ENCODE assay signal across 8 cellular contexts in the genomic region with DNA sequence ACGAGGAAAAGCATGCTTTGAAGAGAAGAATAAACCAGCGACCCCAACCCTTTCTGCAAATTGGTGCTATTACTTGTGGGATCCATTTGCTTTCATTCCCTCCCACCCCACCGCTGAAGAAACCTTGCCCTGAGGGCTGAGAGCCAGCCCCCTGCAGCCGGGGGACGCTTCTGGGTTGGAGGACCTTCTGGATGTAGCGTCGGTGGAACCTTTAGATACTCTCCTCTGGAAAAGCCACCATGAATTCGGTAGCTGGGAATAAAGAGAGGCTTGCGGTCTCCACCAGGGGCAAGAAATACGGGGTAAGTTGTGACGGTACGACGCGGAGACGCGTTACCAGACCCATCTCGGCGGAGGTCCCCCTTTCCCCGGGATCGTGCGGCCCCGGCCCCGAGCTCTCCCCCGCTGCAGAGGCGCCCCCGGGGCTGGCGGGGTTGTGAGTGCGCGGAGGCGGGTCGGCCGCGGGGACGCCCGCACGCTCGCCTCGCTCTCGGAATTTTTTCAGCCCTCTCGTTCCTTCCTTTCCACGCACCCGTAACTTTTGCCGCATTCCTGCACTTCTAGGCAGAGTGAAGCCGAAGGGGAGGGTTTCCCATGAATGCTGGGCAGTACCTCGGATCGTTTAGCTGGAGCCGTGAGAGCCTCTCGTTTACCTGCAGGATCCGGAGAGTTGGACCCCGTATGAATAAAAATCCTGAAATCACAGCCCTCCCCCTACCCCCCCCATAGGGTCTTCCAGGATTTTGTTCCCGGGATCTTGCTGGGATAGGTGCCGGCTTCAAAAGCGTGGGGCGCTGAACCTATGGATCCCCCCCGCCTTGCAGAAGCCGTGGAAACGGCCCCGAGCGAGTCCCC. TPM values are rescaled to one million over a fixed set of nuclear protein-coding genes. Genes with fewer than 3 reads are reported as not detected.
A peak's percentile ranks its signal among the peaks of the same experiment; 100 is the strongest.
DNase-seq lines count a peak whose midpoint lies in the region; ATAC-seq and TF ChIP-seq lines count a peak whose summit lies in the region.

No MANE protein-coding gene starts in this region.

- no peaks in the 10 kb centered on the region for H3K9me2 ChIP-seq in HCT116 (ENCODE audit: insufficient read depth)
- no peaks in the 10 kb centered on the region for H3K9me2 ChIP-seq in SK-N-SH

- RAD21 ChIA-PET in HCT116 (lab: Charles Lee; ENCODE audit: low non-redundant PET in 1 of 2, low total read pairs in 2 of 2, uncharacterized antibody in 2 of 2, unreplicated experiment in 2 of 2), result no interaction called here

- peaks cover 7 to 40% of the 10 kb centered on the region in 2 experiments; a peak in 3 of 4 replicates for H3K4me1 ChIP-seq in HCT116 (ENCODE audit: control insufficient read depth in 1 of 2, insufficient read depth in 2 of 2, low read length in 2 of 2)
- peaks cover 0 to 36% of the 10 kb centered on the region in 2 experiments; a peak in 2 of 4 replicates for H3K4me1 ChIP-seq in SK-N-SH (ENCODE audit: control insufficient read depth in 1 of 2, insufficient read depth in 2 of 2, low read depth in 1 of 2, low read length in 1 of 2)

- WGBS in SK-N-SH (ENCODE audit: low lambda C conversion rate), result under 1% methylated on average over 37 of the region's 59 CpGs

- intact Hi-C loops in CD4-positive, alpha-beta T cell (cut with DNase I, micrococcal nuclease), result loop anchor here (5.0 to 10.0 kb wide), 4 partner anchors 959 to 1597 kb away; no protein-coding TSS in a partner anchor
- intact Hi-C loops in HCT116 (cut with micrococcal nuclease), result loop anchor here (1.0 to 10.0 kb wide), 3 partner anchors 226 to 1129 kb away; no protein-coding TSS in a partner anchor

- no peaks in the 10 kb centered on the region for H3K36me3 ChIP-seq in HCT116 (ENCODE audit: control insufficient read depth in 1 of 2, insufficient read depth in 2 of 2, low read length in 2 of 2)
- H3K36me3 ChIP-seq in SK-N-SH (replicated peaks in 1 of 2; ENCODE audit: control insufficient read depth in 1 of 2, insufficient read depth in 2 of 2, low read length in 1 of 2), result peaks cover 14 to 29% of the 10 kb centered on the region in 2 experiments

- ATAC-seq in CD4-positive, alpha-beta T cell (ENCODE audit: poor library complexity), result no peak
- ATAC-seq in HCT116, result no peak
- ATAC-seq in naive B cell (ENCODE audit: low read depth in 2 of 2), result no peak
- no peak for ATAC-seq in HG03095 (IDR thresholded peaks at IDR 0.05; ENCODE audit: unreplicated experiment)
- ATAC-seq in HG03442 (IDR thresholded peaks at IDR 0.05; ENCODE audit: unreplicated experiment), result no peak

- peak overlapping the region; percentile 79 for H3K4me3 Mint-ChIP-seq in CD4-positive, alpha-beta T cell
- H3K4me3 Mint-ChIP-seq in endothelial cell (ENCODE audit: unreplicated experiment) (peak overlapping the region; percentile 90), naive B cell (peak overlapping the region; percentile 82 to 90 (median 88))

- no peak for DNase-seq in CD4-positive, alpha-beta T cell
- DNase-seq in HCT116 (ENCODE audit: low read depth, low spot score), result no peak
- peak; percentile 77 for DNase-seq in SK-N-SH
- peak; percentile 33 for DNase-seq in endothelial cell (ENCODE audit: low spot score)
- DNase-seq in naive B cell, result peak; percentile 13
- no peak for DNase-seq in RPMI8226

- H3K9ac ChIP-seq in HCT116 (ENCODE audit: low read length) (no peak overlapping the region), SK-N-SH (peak overlapping the region; percentile 61)

- no peaks in the 10 kb centered on the region for H3K36me3 Mint-ChIP-seq in CD4-positive, alpha-beta T cell (ENCODE audit: low read depth)
- no peaks in the 10 kb centered on the region for H3K36me3 Mint-ChIP-seq in endothelial cell (ENCODE audit: low read depth, unreplicated experiment)
- H3K36me3 Mint-ChIP-seq in naive B cell, result no peaks in the 10 kb centered on the region

- POLR2A ChIA-PET in CD4-positive, alpha-beta T cell (lab: Charles Lee), result no interaction called here
- POLR2A ChIA-PET in HCT116 (lab: Charles Lee), result no interaction called here
- POLR2A ChIA-PET in SK-N-SH (lab: Yijun Ruan, JAX), result interaction anchor here (0.6 to 4.5 kb wide), 12 partner anchors 11 to 1122 kb away, joined by 3 to 25 read pairs (median 4); no protein-coding TSS in a partner anchor

- H3K9me3 ChIP-seq in CD4-positive, alpha-beta T cell (ENCODE audit: control insufficient read depth, low read length), result no peaks in the 10 kb centered on the region
- H3K9me3 ChIP-seq in HCT116 (ENCODE audit: control insufficient read depth in 1 of 2, insufficient read depth in 1 of 2, low read depth in 1 of 2, low read length in 2 of 2) (no peaks in the 10 kb centered on the region), SK-N-SH (no peaks in the 10 kb centered on the region)

- no peak for TF ChIP-seq POLR2A in HCT116 (IDR thresholded peaks at IDR 0.05; ENCODE audit: borderline replicate concordance, extremely low read depth, insufficient read depth, insufficient read length)

- peaks cover 9% of the 10 kb centered on the region for H3F3A ChIP-seq in SK-N-SH (replicated peaks; ENCODE audit: insufficient read depth)

- H3K4me3 ChIP-seq in HCT116 (replicated peaks in 1 of 2; ENCODE audit: low read depth in 1 of 2, low read length in 2 of 2) (peak overlapping the region; percentile 36 to 60), SK-N-SH (ENCODE audit: low read depth in 2 of 2, low read length in 1 of 2) (peak overlapping the region; percentile 84 to 99)

- no peak overlapping the region for H3K27ac Mint-ChIP-seq in CD4-positive, alpha-beta T cell
- H3K27ac Mint-ChIP-seq in endothelial cell (ENCODE audit: unreplicated experiment) (no peak overlapping the region), naive B cell (no peak overlapping the region)

- CTCF ChIA-PET in CD4-positive, alpha-beta T cell (lab: Charles Lee), result interaction anchor here (1.1 kb wide), 1 partner anchor 831 kb away, joined by 3 read pairs; no protein-coding TSS in a partner anchor
- CTCF ChIA-PET in HCT116 (lab: Charles Lee), result interaction anchor here (1.2 to 1.5 kb wide), 4 partner anchors 11 to 733 kb away, joined by 3 to 7 read pairs (median 4); no protein-coding TSS in a partner anchor
- CTCF ChIA-PET in SK-N-SH (lab: Yijun Ruan, JAX), result interaction anchor here (0.7 to 7.0 kb wide), 65 partner anchors 12 to 1337 kb away, joined by 3 to 83 read pairs (median 4); no protein-coding TSS in a partner anchor

- H3K27me3 Mint-ChIP-seq in CD4-positive, alpha-beta T cell, result peaks cover 80% of the 10 kb centered on the region
- peaks cover 4% of the 10 kb centered on the region for H3K27me3 Mint-ChIP-seq in endothelial cell (ENCODE audit: unreplicated experiment)
- peaks cover 62 to 82% (median 64%) of the 10 kb centered on the region in 3 donors for H3K27me3 Mint-ChIP-seq in naive B cell

- no peaks in the 10 kb centered on the region for H3K9me3 Mint-ChIP-seq in CD4-positive, alpha-beta T cell
- H3K9me3 Mint-ChIP-seq in endothelial cell (ENCODE audit: unreplicated experiment) (no peaks in the 10 kb centered on the region), naive B cell (peaks cover 5 to 16% (median 6%) of the 10 kb centered on the region in 7 donors)

- no peak overlapping the region for H3K27ac ChIP-seq in CD4-positive, alpha-beta T cell (ENCODE audit: low read depth, low read length)
- no peak overlapping the region for H3K27ac ChIP-seq in HCT116 (ENCODE audit: low read depth, low read length)
- peak overlapping the region; percentile 68 to 98 for H3K27ac ChIP-seq in SK-N-SH (ENCODE audit: low read depth in 2 of 2, low read length in 1 of 2)

- H3K27me3 ChIP-seq in CD4-positive, alpha-beta T cell (ENCODE audit: control insufficient read depth, insufficient read depth, low read length), result peaks cover 64% of the 10 kb centered on the region
- H3K27me3 ChIP-seq in HCT116 (ENCODE audit: insufficient read depth, low read length) (peaks cover 14% of the 10 kb centered on the region), SK-N-SH (ENCODE audit: insufficient read depth) (no peaks in the 10 kb centered on the region)

- H3K4me2 ChIP-seq in HCT116 (ENCODE audit: low read length) (peak overlapping the region; percentile 97), SK-N-SH (peak overlapping the region; percentile 92)

- TF ChIP-seq CTCF in CD4-positive, alpha-beta T cell (IDR thresholded peaks at IDR 0.05), result no peak
- TF ChIP-seq CTCF in HCT116 (IDR thresholded peaks at IDR 0.05 in 2 of 3, conservative IDR thresholded peaks at IDR 0.05 in 1 of 3; ENCODE audit: borderline replicate concordance in 1 of 3, insufficient read depth in 1 of 3, low read depth in 2 of 3, low read length in 2 of 3), result no peak
- no peak; the same call in 1 of the 2 replicates for TF ChIP-seq CTCF in SK-N-SH (IDR thresholded peaks at IDR 0.05)
- TF ChIP-seq CTCF in endothelial cell (IDR thresholded peaks at IDR 0.05; ENCODE audit: unreplicated experiment), result no peak

- peak overlapping the region; percentile 94 for H2AFZ ChIP-seq in HCT116 (ENCODE audit: low read depth, low read length, poor library complexity, severe bottlenecking)
- H2AFZ ChIP-seq in SK-N-SH (ENCODE audit: low read depth), result peak overlapping the region; percentile 91

- no peaks in the 10 kb centered on the region for H3K79me2 ChIP-seq in HCT116 (ENCODE audit: insufficient read depth, low read length)
- H3K79me2 ChIP-seq in SK-N-SH (ENCODE audit: insufficient read depth), result peaks cover 52% of the 10 kb centered on the region

- TF ChIP-seq RAD21 in HCT116 (IDR thresholded peaks at IDR 0.05; ENCODE audit: low read depth) (no peak), SK-N-SH (IDR thresholded peaks at IDR 0.05; ENCODE audit: low read length) (no peak)

- TF ChIP-seq EP300 in SK-N-SH (IDR thresholded peaks at IDR 0.05; ENCODE audit: borderline replicate concordance in 1 of 2, low read depth in 1 of 2, low read length in 1 of 2), result no peak

- BruUV-seq in HCT116 (replicated peaks; lab: Mats Ljungman, UMichigan), result no TSS peak

- peaks cover 29% of the 10 kb centered on the region for H3K4me1 Mint-ChIP-seq in CD4-positive, alpha-beta T cell (ENCODE audit: low read depth)
- peaks cover 6% of the 10 kb centered on the region for H3K4me1 Mint-ChIP-seq in endothelial cell (ENCODE audit: unreplicated experiment)
- peaks cover 19 to 38% (median 28%) of the 10 kb centered on the region in 3 donors for H3K4me1 Mint-ChIP-seq in naive B cell

- no peaks in the 10 kb centered on the region for H4K20me1 ChIP-seq in HCT116 (ENCODE audit: insufficient read depth)
- no peaks in the 10 kb centered on the region; the same call in 1 of the 2 replicates for H4K20me1 ChIP-seq in SK-N-SH (ENCODE audit: insufficient read depth)

TF ChIP-seq in HCT116, 20 proteins besides CTCF, POLR2A, EP300 and RAD21 (continues in another document):
- no peak for TF ChIP-seq YY1 (IDR thresholded peaks at IDR 0.05; ENCODE audit: extremely low read depth, insufficient replicate concordance, low read depth, low read length)
- TF ChIP-seq JUND (IDR thresholded peaks at IDR 0.05), result no peak

RNA-seq across cellular contexts. Expression of a gene that starts 0.6 kb away (rescaled TPM):
- under 1 TPM in 1 of 2 experiments, not detected in 1; 0.03 TPM for total RNA-seq in CD4-positive, alpha-beta T cell
- total RNA-seq in HCT116 (2021; ENCODE audit: unreplicated experiment), result 0.49 TPM
- polyA plus RNA-seq in HCT116 (2012), result 0.21 and 0.29 TPM in 2 replicates
- 2.6 TPM in 2 replicates for polyA plus RNA-seq in SK-N-SH (2012; rRNA removed)
- polyA plus RNA-seq in SK-N-SH (2012; cell fraction: cytosol; rRNA removed), result 3.2 and 3.6 TPM in 2 replicates
- 6.7 TPM in 2 replicates for polyA plus RNA-seq in SK-N-SH (2012; cell fraction: nucleus; rRNA removed)
- total RNA-seq in endothelial cell (ENCODE audit: unreplicated experiment), result 3.4 TPM
- under 1 TPM in 2 of 6 donors, not detected in 4; 0.01 to 0.04 TPM for polyA plus RNA-seq in naive B cell (ENCODE audit: low read depth in 6 of 6)

Comparison
In these comparisons a context has a peak if more than half of its experiments do, and no peak if none do; other contexts are left out.
1. DNase-seq: peak in SK-N-SH (single experiment), endothelial cell (single experiment) and naive B cell (single experiment); none in CD4-positive, alpha-beta T cell (0 of 10), HCT116 (single experiment) and RPMI8226 (single experiment).
2. H3K27ac ChIP-seq: peak in SK-N-SH (2 of 2); none in CD4-positive, alpha-beta T cell (single experiment) and HCT116 (single experiment).
3. Peak in every context shown above with its lines, with median percentiles within 50 percentile points of each other: H3K4me3 Mint-ChIP-seq.